1 cellular context compared by ENCODE assay signal in the genomic region with DNA sequence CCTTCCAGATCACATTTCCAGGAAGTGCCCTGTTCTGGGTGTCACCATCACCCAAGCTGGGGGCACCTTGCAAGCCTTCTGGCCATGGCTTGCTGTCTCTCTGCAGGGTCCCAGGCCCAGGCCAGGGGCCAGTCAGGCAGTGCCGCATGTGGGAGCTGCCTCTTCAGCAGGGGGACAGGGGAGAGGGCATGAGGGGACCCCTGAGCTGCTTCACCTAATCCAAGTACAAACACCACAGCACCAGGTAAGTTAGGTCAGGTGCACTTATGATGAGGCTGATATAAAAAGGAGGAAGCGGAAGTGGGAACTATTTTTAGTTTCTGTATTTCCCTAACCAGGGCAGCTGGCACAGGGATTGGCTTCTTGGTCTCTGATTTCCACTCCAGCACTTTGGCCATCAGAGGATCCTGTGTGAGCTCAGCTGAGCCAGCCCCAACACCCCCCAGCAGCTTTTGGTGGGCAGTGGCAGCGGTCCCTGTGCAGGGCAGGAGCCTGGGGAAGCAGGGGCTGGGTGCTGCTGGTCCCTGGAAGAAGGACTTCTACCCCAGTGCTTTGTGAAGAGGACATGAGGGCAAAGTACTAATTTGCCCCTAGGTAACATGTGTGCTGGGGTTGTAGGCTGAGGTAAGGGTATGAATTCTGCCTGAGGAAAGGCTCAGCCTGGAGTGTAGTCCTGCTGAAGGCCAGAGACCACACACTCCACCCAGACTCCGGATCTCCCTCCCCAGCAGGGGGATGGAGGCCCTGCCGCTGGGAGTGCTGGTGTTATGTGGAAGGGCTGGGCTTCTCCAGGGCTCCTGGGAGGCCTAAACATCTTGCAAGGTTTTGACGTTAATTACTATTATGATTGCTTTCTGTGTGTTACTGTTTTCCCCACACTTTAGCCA.
TF ChIP-seq lines count a peak whose summit lies in the region.

No MANE protein-coding gene starts in this region.

TF ChIP-seq in H1, 55 proteins besides CTCF, POLR2A, EP300 and RAD21:
- TF ChIP-seq, protein P1, sequence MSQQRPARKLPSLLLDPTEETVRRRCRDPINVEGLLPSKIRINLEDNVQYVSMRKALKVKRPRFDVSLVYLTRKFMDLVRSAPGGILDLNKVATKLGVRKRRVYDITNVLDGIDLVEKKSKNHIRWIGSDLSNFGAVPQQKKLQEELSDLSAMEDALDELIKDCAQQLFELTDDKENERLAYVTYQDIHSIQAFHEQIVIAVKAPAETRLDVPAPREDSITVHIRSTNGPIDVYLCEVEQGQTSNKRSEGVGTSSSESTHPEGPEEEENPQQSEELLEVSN (IDR thresholded peaks at IDR 0.05) = no peak
- no peak for TF ChIP-seq GABPA (IDR thresholded peaks at IDR 0.05; ENCODE audit: borderline replicate concordance, insufficient read depth, low read length)
- no peak for TF ChIP-seq CBX5 (IDR thresholded peaks at IDR 0.05; ENCODE audit: low read depth, low read length)
- TF ChIP-seq EGR1 (IDR thresholded peaks at IDR 0.05; ENCODE audit: borderline replicate concordance, low read depth, low read length) = no peak
- TF ChIP-seq JUN (IDR thresholded peaks at IDR 0.05; ENCODE audit: low read depth, low read length) = no peak
- no peak for TF ChIP-seq CREB1 (IDR thresholded peaks at IDR 0.05)
- no peak for TF ChIP-seq RXRA (IDR thresholded peaks at IDR 0.05; ENCODE audit: insufficient read depth, low read depth, low read length)
- TF ChIP-seq SIN3A (conservative IDR thresholded peaks at IDR 0.05 in 1 of 2, IDR thresholded peaks at IDR 0.05 in 1 of 2; ENCODE audit: low read depth in 1 of 2, low read length in 2 of 2) = no peak
- TF ChIP-seq MAFK (IDR thresholded peaks at IDR 0.05; ENCODE audit: low read depth, low read length) = no peak
- no peak for TF ChIP-seq SP1 (IDR thresholded peaks at IDR 0.05; ENCODE audit: low read depth, low read length)
- no peak for TF ChIP-seq SAP30 (IDR thresholded peaks at IDR 0.05; ENCODE audit: insufficient read depth, insufficient replicate concordance, low read length)
